19 cellular contexts compared by ENCODE assay signal in the genomic region with DNA sequence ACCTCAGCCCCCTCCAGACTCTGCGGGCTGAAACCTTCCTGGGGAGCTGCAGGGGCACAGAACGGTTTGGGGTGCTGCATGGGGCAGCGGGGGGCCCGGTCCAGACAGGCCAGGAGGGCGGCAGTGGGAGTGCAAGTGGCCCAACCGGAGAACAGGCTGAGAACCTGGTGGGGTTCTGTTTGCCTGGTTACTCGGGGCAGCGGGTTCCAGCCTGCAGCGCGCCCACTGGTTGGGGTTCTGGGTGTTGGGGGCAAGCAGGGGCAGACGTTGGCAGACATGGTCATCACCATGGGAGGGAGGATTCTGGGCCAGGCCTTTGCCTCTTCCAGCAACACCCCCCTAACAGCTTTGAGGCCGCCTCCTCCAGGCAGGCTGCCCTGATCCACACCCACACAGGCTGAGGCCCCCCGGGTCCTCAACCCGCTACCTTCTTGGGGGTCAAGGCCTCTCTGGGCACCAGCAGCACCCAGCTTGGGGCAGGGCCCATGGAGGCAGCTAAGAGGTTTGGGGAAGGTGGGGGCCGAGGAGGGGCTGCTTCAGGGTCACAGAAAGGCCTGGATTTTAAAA. TPM values are rescaled to one million over a fixed set of nuclear protein-coding genes. Genes with fewer than 3 reads are reported as not detected.
DNase-seq lines count a peak whose midpoint lies in the region; ATAC-seq and TF ChIP-seq lines count a peak whose summit lies in the region.
"Had no signal": no experiment of that assay in that cellular context is flagged by ENCODE, and none has a peak within 500 bp of the region (broad histone marks: within the 10 kb centered on the region; RNA-seq: fewer than 3 reads in every experiment).

A gene (minus strand): TSS at position 166 of the 567 bp plus-strand sequence. CDS start 86 bp downstream, at position 80.

- H3K27me3 ChIP-seq in BE2C (no peaks in the 10 kb centered on the region), testis (no peaks in the 10 kb centered on the region), thyroid gland (no peaks in the 10 kb centered on the region)
- no peaks in the 10 kb centered on the region for H3K27me3 ChIP-seq in CD4-positive, alpha-beta T cell (ENCODE audit: control insufficient read depth, insufficient read depth, low read length)
- H3K27me3 ChIP-seq: MG63, SJSA1 had no signal

- DNase-seq in BE2C (peak; percentile 21), naive B cell (no peak), testis (no peak), NCI-H524 treated with DMSO at 0.1 percent for 48 hours (lab: John Stamatoyannopoulos, UW) (no peak), thyroid gland (no peak)
- no peak for DNase-seq in CD4-positive, alpha-beta T cell
- DNase-seq: DMS153, DND-41, HFFc6, KG1, MG63, NCI-H2029, NCI-H446 treated with DMSO at 0.1 percent for 48 hours, NCI-H526 treated with DMSO at 0.1 percent for 48 hours, PC-9 had no signal

- 83 to 89% methylated on average over 4 to 14 of the region's 15 CpGs for WGBS in testis, 2 donors
- 89 to 98% methylated on average over 9 to 11 of the region's 15 CpGs for WGBS in thyroid gland, 2 donors

- no peaks in the 10 kb centered on the region for H3K9me3 ChIP-seq in BE2C
- no peaks in the 10 kb centered on the region for H3K9me3 ChIP-seq in CD4-positive, alpha-beta T cell (ENCODE audit: control insufficient read depth, low read length)
- H3K9me3 ChIP-seq in testis = no peaks in the 10 kb centered on the region
- no peaks in the 10 kb centered on the region for H3K9me3 ChIP-seq in thyroid gland
- H3K9me3 ChIP-seq: MG63, SJSA1 had no signal

- POLR2A ChIA-PET in CD4-positive, alpha-beta T cell (lab: Charles Lee) = no interaction called here

- no peaks in the 10 kb centered on the region for H3K27me3 Mint-ChIP-seq in CD4-positive, alpha-beta T cell
- no peaks in the 10 kb centered on the region for H3K27me3 Mint-ChIP-seq in naive B cell
- H3K27me3 Mint-ChIP-seq: B cell had no signal

- intact Hi-C loops in CD4-positive, alpha-beta T cell (cut with DNase I, micrococcal nuclease) = no loop called here
- intact Hi-C loops in testis (cut with DNase I; ENCODE audit: low total_unique reads) = loop anchor here (10.0 kb wide), 1 partner anchor 120 kb away; a partner anchor contains a TSS
- intact Hi-C loops in thyroid gland (cut with DNase I) = no loop called here

- no peak within 1 kb of the TSS for H3K4me3 ChIP-seq in BE2C (ENCODE audit: low read depth, low read length)
- no peak within 1 kb of the TSS for H3K4me3 ChIP-seq in testis
- H3K4me3 ChIP-seq in thyroid gland (replicated peaks in 1 of 3) = no peak within 1 kb of the TSS
- H3K4me3 ChIP-seq: MG63, PC-9, SJSA1 had no signal

- CTCF ChIA-PET in CD4-positive, alpha-beta T cell (lab: Charles Lee) = no interaction called here

- no peak within 1 kb of the TSS for H3K4me3 Mint-ChIP-seq in CD4-positive, alpha-beta T cell
- no peak within 1 kb of the TSS for H3K4me3 Mint-ChIP-seq in naive B cell
- H3K4me3 Mint-ChIP-seq: B cell, HFFc6 had no signal

- no peak within 1 kb of the TSS for H3K27ac ChIP-seq in CD4-positive, alpha-beta T cell (ENCODE audit: low read depth, low read length)
- H3K27ac ChIP-seq in testis (no peak within 1 kb of the TSS), thyroid gland (no peak within 1 kb of the TSS)
- H3K27ac ChIP-seq: PC-9, SJSA1 had no signal

- H3K4me1 ChIP-seq in BE2C = no peaks in the 10 kb centered on the region
- H3K4me1 ChIP-seq in testis = no peaks in the 10 kb centered on the region
- H3K4me1 ChIP-seq in thyroid gland = peaks cover 0 to under 1% of the 10 kb centered on the region in 2 donors
- H3K4me1 ChIP-seq: SJSA1 had no signal

- H3K27ac Mint-ChIP-seq in CD4-positive, alpha-beta T cell = no peak within 1 kb of the TSS
- H3K27ac Mint-ChIP-seq in naive B cell = peak within 1 kb of the TSS in 1 of 6 donors; percentile 24
- H3K27ac Mint-ChIP-seq: B cell, HFFc6 had no signal

- no peak for TF ChIP-seq POLR2A in testis (IDR thresholded peaks at IDR 0.05)
- TF ChIP-seq POLR2A in thyroid gland (IDR thresholded peaks at IDR 0.05) = no peak

- ATAC-seq in CD4-positive, alpha-beta T cell (ENCODE audit: poor library complexity) = peak; percentile 8
- ATAC-seq in naive B cell (ENCODE audit: low read depth in 2 of 2) (peak; percentile 6 to 9), GM19324 (IDR thresholded peaks at IDR 0.05; ENCODE audit: low FRiP score, unreplicated experiment) (no peak)
- ATAC-seq: Right ventricle myocardium inferior had no signal

- peaks cover 63% of the 10 kb centered on the region for H3K36me3 ChIP-seq in BE2C
- no peaks in the 10 kb centered on the region for H3K36me3 ChIP-seq in testis (ENCODE audit: low read depth, missing control alignments)
- H3K36me3 ChIP-seq in thyroid gland = peaks cover 48 to 55% of the 10 kb centered on the region in 2 donors

- TF ChIP-seq CTCF in BE2C (IDR thresholded peaks at IDR 0.05; ENCODE audit: low read depth, low read length) (no peak), testis (IDR thresholded peaks at IDR 0.05) (no peak), thyroid gland (IDR thresholded peaks at IDR 0.05) (no peak)
- no peak for TF ChIP-seq CTCF in CD4-positive, alpha-beta T cell (IDR thresholded peaks at IDR 0.05)

- peaks cover under 1% of the 10 kb centered on the region for H3K4me1 Mint-ChIP-seq in CD4-positive, alpha-beta T cell (ENCODE audit: low read depth)
- H3K4me1 Mint-ChIP-seq in naive B cell = peaks cover 7 to 16% (median 9%) of the 10 kb centered on the region in 3 donors
- H3K4me1 Mint-ChIP-seq: B cell had no signal

- H3K9me3 Mint-ChIP-seq in CD4-positive, alpha-beta T cell = no peaks in the 10 kb centered on the region
- H3K9me3 Mint-ChIP-seq in naive B cell = no peaks in the 10 kb centered on the region
- H3K9me3 Mint-ChIP-seq: HFFc6 had no signal

- peaks cover 34% of the 10 kb centered on the region for H3K36me3 Mint-ChIP-seq in CD4-positive, alpha-beta T cell (ENCODE audit: low read depth)
- H3K36me3 Mint-ChIP-seq in naive B cell = peaks cover 0 to 19% of the 10 kb centered on the region in 2 donors

RNA-seq across cellular contexts. Expression of the gene that starts here (rescaled TPM):
- polyA plus RNA-seq in BE2C (2012; ENCODE audit: insufficient read depth, insufficient read length, low read depth) = 13.1 TPM
- 1 to 10 TPM; 3.1 to 4.9 TPM for total RNA-seq in CD4-positive, alpha-beta T cell
- polyA plus RNA-seq in naive B cell (ENCODE audit: low read depth in 6 of 6) (under 1 TPM in 3 of 6 donors, not detected in 3; 0.25 to 0.28 (median 0.25) TPM), testis (ENCODE audit: insufficient read depth, low read depth, low replicate concordance) (54.9 TPM)
- total RNA-seq in testis (10 to 100 TPM; 24.0 to 35.0 TPM), thyroid gland (1 to 10 TPM in 3 of 4 donors, under 1 TPM in 1; 0.54 to 2.0 (median 1.2) TPM)

Comparison
In these comparisons a context has a peak if more than half of its experiments do, and no peak if none do; other contexts are left out.
1. RNA of the gene that starts here (total RNA-seq): 24.0 to 35.0 TPM in testis; 3.1 to 4.9 TPM in CD4-positive, alpha-beta T cell and 0.54 to 2.0 TPM in thyroid gland; every median in the first group is over 4 times any median in the second.
2. RNA of the gene that starts here (polyA plus RNA-seq): 54.9 TPM in testis (single experiment); 0.25 to 0.28 TPM in naive B cell; every median in the first group is over 10 times any median in the second.
3. Peak in ATAC-seq in naive B cell; RNA of the gene not detected or under 1 TPM.